Comparison of ENCODE assay signal across 16 cellular contexts in the genomic region with DNA sequence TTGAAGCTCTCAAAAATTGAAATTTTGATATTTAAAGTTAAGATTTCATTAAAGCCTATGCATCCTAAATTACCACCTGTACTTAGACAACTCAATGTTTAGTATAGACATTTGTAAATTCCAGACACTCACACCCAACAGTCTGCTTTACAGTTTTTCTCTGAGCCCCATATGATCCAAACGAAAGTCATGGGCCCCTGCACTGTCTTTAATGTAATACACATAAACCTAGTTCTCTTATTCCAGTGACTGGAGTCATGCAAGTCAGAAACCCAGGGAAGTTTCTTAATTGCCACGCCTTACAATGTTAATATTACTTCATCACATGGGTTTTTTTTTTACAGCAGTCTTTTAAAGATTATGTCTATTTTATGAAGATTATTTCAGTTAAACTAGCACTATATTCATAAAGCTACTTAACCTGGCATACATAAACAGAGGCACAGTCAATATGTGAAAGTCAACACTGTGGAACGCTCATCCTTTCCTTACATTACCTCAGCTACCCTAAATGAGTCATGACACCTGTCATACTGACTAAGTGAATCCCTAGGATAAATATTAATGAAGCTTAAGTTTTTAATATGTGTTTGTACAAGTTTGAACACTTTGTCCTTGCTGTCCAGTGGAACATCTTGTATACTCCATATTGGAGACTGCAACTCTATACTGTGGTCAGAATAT.
DNase-seq lines count a peak whose midpoint lies in the region; ATAC-seq, FAIRE-seq and TF ChIP-seq lines count a peak whose summit lies in the region.
"Had no signal": no experiment of that assay in that cellular context is flagged by ENCODE, and none has a peak within 500 bp of the region (broad histone marks: within the 10 kb centered on the region; RNA-seq: fewer than 3 reads in every experiment).

No MANE protein-coding gene starts in this region.

- peaks cover 0 to 3% of the 10 kb centered on the region in 2 donors for H3K9me3 Mint-ChIP-seq in activated naive CD4-positive, alpha-beta T cell treated with anti-CD3 and anti-CD28 coated beads, Interleukin-2, amount 50 U/mL, for 72 hours
- no peaks in the 10 kb centered on the region for H3K9me3 Mint-ChIP-seq in activated T-helper 1 cell treated with anti-CD3 and anti-CD28 coated beads, Interleukin-12 subunit alpha, Interleukin-12 subunit beta, Interleukin-2, Interleukin-4 antibody, amounts not matched to agents 30 ng/mL and 10 ng/mL and 1 ng/mL, durations not matched to agents 14 hours and 24 hours and 36 hours

- TF ChIP-seq CTCF in heart left ventricle (IDR thresholded peaks at IDR 0.05) (no peak), D721Med (IDR thresholded peaks at IDR 0.05; ENCODE audit: insufficient read depth, missing control alignments) (no peak)

- peak; percentile 63 to 100 for ATAC-seq in activated naive CD4-positive, alpha-beta T cell treated with anti-CD3 and anti-CD28 coated beads, Interleukin-2, amount 50 U/mL, for 72 hours
- ATAC-seq in HG02885 (IDR thresholded peaks at IDR 0.05; ENCODE audit: poor library complexity, unreplicated experiment) (peak; percentile 90), heart left ventricle (no peak)
- ATAC-seq: left lobe of liver had no signal

- H3K4me3 ChIP-seq in heart left ventricle, result no peak overlapping the region
- H3K4me3 ChIP-seq: ovary, SK-N-MC, upper lobe of left lung had no signal

- no peaks in the 10 kb centered on the region for H3K36me3 ChIP-seq in heart left ventricle
- H3K36me3 ChIP-seq: ovary, upper lobe of left lung had no signal

- 77 to 83% (median 80%) methylated on average over 3 of the region's 3 CpGs for WGBS in heart left ventricle, 4 donors

- H3K4me3 Mint-ChIP-seq in activated T-helper 1 cell treated with anti-CD3 and anti-CD28 coated beads, Interleukin-12 subunit alpha, Interleukin-12 subunit beta, Interleukin-2, Interleukin-4 antibody, amounts not matched to agents 30 ng/mL and 10 ng/mL and 1 ng/mL, durations not matched to agents 14 hours and 24 hours and 36 hours, result no peak overlapping the region

- H3K27me3 Mint-ChIP-seq in activated T-helper 1 cell treated with anti-CD3 and anti-CD28 coated beads, Interleukin-12 subunit alpha, Interleukin-12 subunit beta, Interleukin-2, Interleukin-4 antibody, amounts not matched to agents 30 ng/mL and 10 ng/mL and 1 ng/mL, durations not matched to agents 14 hours and 24 hours and 36 hours (ENCODE audit: insufficient read depth), result no peaks in the 10 kb centered on the region

- H3K27ac ChIP-seq in substantia nigra (ENCODE audit: low read depth, low read length, poor library complexity, severe bottlenecking), result no peak overlapping the region
- H3K27ac ChIP-seq in heart left ventricle, result no peak overlapping the region
- H3K27ac ChIP-seq: ovary, SK-N-MC, upper lobe of left lung had no signal

- H3K4me1 ChIP-seq in heart left ventricle, result no peaks in the 10 kb centered on the region
- H3K4me1 ChIP-seq: upper lobe of left lung had no signal

- H3K4me1 Mint-ChIP-seq in activated T-helper 1 cell treated with anti-CD3 and anti-CD28 coated beads, Interleukin-12 subunit alpha, Interleukin-12 subunit beta, Interleukin-2, Interleukin-4 antibody, amounts not matched to agents 30 ng/mL and 10 ng/mL and 1 ng/mL, durations not matched to agents 14 hours and 24 hours and 36 hours (ENCODE audit: low read depth), result peaks cover 7% of the 10 kb centered on the region

- H3K27ac Mint-ChIP-seq in activated naive CD4-positive, alpha-beta T cell treated with anti-CD3 and anti-CD28 coated beads, Interleukin-2, amount 50 U/mL, for 72 hours, result peak overlapping the region in 1 of 2 donors; percentile 33
- no peak overlapping the region for H3K27ac Mint-ChIP-seq in activated T-helper 1 cell treated with anti-CD3 and anti-CD28 coated beads, Interleukin-12 subunit alpha, Interleukin-12 subunit beta, Interleukin-2, Interleukin-4 antibody, amounts not matched to agents 30 ng/mL and 10 ng/mL and 1 ng/mL, durations not matched to agents 14 hours and 24 hours and 36 hours

- no peaks in the 10 kb centered on the region for H3K27me3 ChIP-seq in heart left ventricle
- H3K27me3 ChIP-seq: ovary, upper lobe of left lung had no signal

- DNase-seq in activated naive CD4-positive, alpha-beta T cell treated with anti-CD3 and anti-CD28 coated beads, Interleukin-2, amount 50 U/mL, for 72 hours (ENCODE audit: low spot score in 2 of 2), result no peak
- DNase-seq in activated naive CD4-positive, alpha-beta T cell treated with Interleukin-2 at 50 U/mL for 16 hours, result no peak
- peak; percentile 20 for DNase-seq in NCI-H226
- DNase-seq in activated T-helper 1 cell treated with anti-CD3 and anti-CD28 coated beads, Interleukin-12 subunit alpha, Interleukin-12 subunit beta, Interleukin-2, Interleukin-4 antibody, amounts not matched to agents 30 ng/mL and 10 ng/mL and 1 ng/mL, durations not matched to agents 14 hours and 24 hours and 36 hours (ENCODE audit: low spot score), result no peak
- no peak for DNase-seq in substantia nigra (lab: John Stamatoyannopoulos, UW)
- no peak for DNase-seq in heart left ventricle
- DNase-seq in D721Med (ENCODE audit: insufficient read length, low spot score), result no peak
- DNase-seq: erythroblast, GOT3, KG1, ovary, upper lobe of left lung had no signal

- no peaks in the 10 kb centered on the region for H3K36me3 Mint-ChIP-seq in activated naive CD4-positive, alpha-beta T cell treated with anti-CD3 and anti-CD28 coated beads, Interleukin-2, amount 50 U/mL, for 72 hours
- H3K36me3 Mint-ChIP-seq in activated T-helper 1 cell treated with anti-CD3 and anti-CD28 coated beads, Interleukin-12 subunit alpha, Interleukin-12 subunit beta, Interleukin-2, Interleukin-4 antibody, amounts not matched to agents 30 ng/mL and 10 ng/mL and 1 ng/mL, durations not matched to agents 14 hours and 24 hours and 36 hours (ENCODE audit: low read depth), result no peaks in the 10 kb centered on the region

- H3K9me3 ChIP-seq in heart left ventricle, result peaks cover 0 to 8% (median 0%) of the 10 kb centered on the region in 12 donors
- H3K9me3 ChIP-seq: ovary, upper lobe of left lung had no signal

- FAIRE-seq in D721Med (lab: Jason Lieb, UNC), result no peak
- FAIRE-seq: astrocyte had no signal

- TF ChIP-seq POLR2A in heart left ventricle (IDR thresholded peaks at IDR 0.05), result no peak

- intact Hi-C loops in activated T-helper 1 cell treated with anti-CD3 and anti-CD28 coated beads, Interleukin-12 subunit alpha, Interleukin-12 subunit beta, Interleukin-2, Interleukin-4 antibody, amounts not matched to agents 30 ng/mL and 10 ng/mL and 1 ng/mL, durations not matched to agents 14 hours and 24 hours and 36 hours (cut with micrococcal nuclease), result no loop called here
- intact Hi-C loops in heart left ventricle (cut with DNase I), result no loop called here

Comparison
In these comparisons a context has a peak if more than half of its experiments do, and no peak if none do; other contexts are left out.
1. ATAC-seq: peak in activated naive CD4-positive, alpha-beta T cell treated with anti-CD3 and anti-CD28 coated beads, Interleukin-2, amount 50 U/mL, for 72 hours (2 of 2) and HG02885 (single experiment); none in heart left ventricle (0 of 4).